Comparison of ENCODE assay signal across 11 cellular contexts in genomic region chr3:119675188-119675874, GRCh38. TPM values are rescaled to one million over a fixed set of nuclear protein-coding genes. Genes with fewer than 3 reads are reported as not detected.
A peak's percentile ranks its signal among the peaks of the same experiment; 100 is the strongest.
DNase-seq lines count a peak whose midpoint lies in the region; ATAC-seq, FAIRE-seq and TF ChIP-seq lines count a peak whose summit lies in the region.
"Had no signal": no experiment of that assay in that cellular context is flagged by ENCODE, and none has a peak within 500 bp of the region (broad histone marks: within the 10 kb centered on the region; RNA-seq: fewer than 3 reads in every experiment).

No MANE protein-coding gene starts in this region.

- no peaks in the 10 kb centered on the region for H3K9me3 Mint-ChIP-seq in CD4-positive, alpha-beta T cell
- H3K9me3 Mint-ChIP-seq in IgD-negative memory B cell (no peaks in the 10 kb centered on the region), nephron progenitor cell (no peaks in the 10 kb centered on the region)

- no TSS peak for BruUV-seq in K562 (replicated peaks; lab: Mats Ljungman, UMichigan)

- H3K27me3 Mint-ChIP-seq in CD4-positive, alpha-beta T cell = no peaks in the 10 kb centered on the region
- H3K27me3 Mint-ChIP-seq in IgD-negative memory B cell = peaks cover 2% of the 10 kb centered on the region
- H3K27me3 Mint-ChIP-seq in nephron progenitor cell (ENCODE audit: low read depth, poor library complexity) = no peaks in the 10 kb centered on the region

- TF ChIP-seq RAD21 in K562 (CRISPR knock-in tag; conservative IDR thresholded peaks at IDR 0.05 in 1 of 2, IDR thresholded peaks at IDR 0.05 in 1 of 2) = no peak

- no peak overlapping the region; the same call in 1 of the 2 replicates for H3K4me3 ChIP-seq in K562
- H3K4me3 ChIP-seq in upper lobe of right lung = no peak overlapping the region

- no peak for FAIRE-seq in K562 (lab: Jason Lieb, UNC)

- peaks cover 49% of the 10 kb centered on the region for H3K4me1 Mint-ChIP-seq in CD4-positive, alpha-beta T cell (ENCODE audit: low read depth)
- H3K4me1 Mint-ChIP-seq in IgD-negative memory B cell (peaks cover 22 to 24% (median 24%) of the 10 kb centered on the region in 3 donors), nephron progenitor cell (peaks cover 27% of the 10 kb centered on the region)

- TF ChIP-seq CTCF in CD4-positive, alpha-beta T cell (IDR thresholded peaks at IDR 0.05) = no peak
- TF ChIP-seq CTCF in K562 (IDR thresholded peaks at IDR 0.05 in 2 of 3, conservative IDR thresholded peaks at IDR 0.05 in 1 of 3; ENCODE audit: insufficient read depth in 2 of 3, low read depth in 1 of 3, low read length in 3 of 3) (no peak), nephron progenitor cell (IDR thresholded peaks at IDR 0.05) (no peak), GM10248 (IDR thresholded peaks at IDR 0.05; ENCODE audit: control extremely low read depth, extremely low read depth, low read depth, missing control alignments) (no peak), upper lobe of right lung (IDR thresholded peaks at IDR 0.05) (no peak)

- WGBS in K562 (ENCODE audit: insufficient coverage, low coverage, missing lambda C conversion rate) = 86% methylated on average over 5 of the region's 5 CpGs

- in situ Hi-C loops in K562 (cut with MboI) = loop anchor here (25.0 kb wide), 2 partner anchors 538 to 788 kb away; partner anchors contain the start of gene TEX55

- peaks cover 17% of the 10 kb centered on the region for H3K79me2 ChIP-seq in K562 (ENCODE audit: control insufficient read depth, insufficient read depth, low read length)

- no peaks in the 10 kb centered on the region for H3K27me3 ChIP-seq in CD4-positive, alpha-beta T cell (ENCODE audit: control insufficient read depth, insufficient read depth, low read length)
- no peaks in the 10 kb centered on the region for H3K27me3 ChIP-seq in K562 (ENCODE audit: control insufficient read depth in 2 of 2, insufficient read depth in 2 of 2, low read length in 2 of 2)
- H3K27me3 ChIP-seq in upper lobe of right lung = no peaks in the 10 kb centered on the region
- H3K27me3 ChIP-seq: suprapubic skin had no signal

- no peak for ATAC-seq in CD4-positive, alpha-beta T cell (ENCODE audit: poor library complexity)
- ATAC-seq in K562 (no peak), HG02970 (IDR thresholded peaks at IDR 0.05; ENCODE audit: low FRiP score, unreplicated experiment) (no peak), upper lobe of right lung (no peak)
- ATAC-seq: sciatic nerve had no signal

- peak overlapping the region; percentile 87 for H3K4me3 Mint-ChIP-seq in CD4-positive, alpha-beta T cell
- H3K4me3 Mint-ChIP-seq in IgD-negative memory B cell (peak overlapping the region; percentile 72 to 97 (median 91)), nephron progenitor cell (peak overlapping the region; percentile 89)

- H3K4me2 ChIP-seq in K562 (ENCODE audit: insufficient read depth, low read length) = peak overlapping the region; percentile 81

- no peaks in the 10 kb centered on the region for H3K9me1 ChIP-seq in K562 (ENCODE audit: control insufficient read depth, insufficient read depth, low read length)

- H3K27ac Mint-ChIP-seq in CD4-positive, alpha-beta T cell = peak overlapping the region; percentile 91
- H3K27ac Mint-ChIP-seq in IgD-negative memory B cell (peak overlapping the region in 2 of 3 donors; percentile 84 to 97), nephron progenitor cell (no peak overlapping the region)

- peaks cover 63% of the 10 kb centered on the region for H3K36me3 Mint-ChIP-seq in CD4-positive, alpha-beta T cell (ENCODE audit: low read depth)
- H3K36me3 Mint-ChIP-seq in IgD-negative memory B cell (peaks cover 2% of the 10 kb centered on the region), nephron progenitor cell (ENCODE audit: low read depth) (peaks cover 45% of the 10 kb centered on the region)

- DNase-seq in CD4-positive, alpha-beta T cell = no peak
- DNase-seq in K562 (ENCODE audit: extremely low read depth in 1 of 4, low spot score in 3 of 4) (no peak), nephron progenitor cell (no peak), GM10248 (ENCODE audit: extremely low spot score) (no peak), upper lobe of right lung (no peak), dermis blood vessel endothelial cell (no peak)
- DNase-seq: hypothalamus had no signal

- intact Hi-C loops in CD4-positive, alpha-beta T cell (cut with DNase I, micrococcal nuclease) = loop anchor here (5.0 to 10.0 kb wide), 3 partner anchors 208 to 422 kb away; partner anchors contain the start of genes GSK3B (in 1 of the 2) and POGLUT1 (in 1 of the 2)
- intact Hi-C loops in K562 (cut with micrococcal nuclease) = loop anchor here (5.0 kb wide), 3 partner anchors 38 to 173 kb away; partner anchors contain the start of gene CD80
- intact Hi-C loops in upper lobe of right lung (cut with DNase I) = loop anchor here (10.0 kb wide), 1 partner anchor 81 kb away; the partner anchor contains the start of gene PLA1A

- TF ChIP-seq POLR2A in K562 (conservative IDR thresholded peaks at IDR 0.05) = no peak

- no peaks in the 10 kb centered on the region for H3K9me3 ChIP-seq in CD4-positive, alpha-beta T cell (ENCODE audit: control insufficient read depth, low read length)
- H3K9me3 ChIP-seq in K562 (replicated peaks; ENCODE audit: control insufficient read depth, insufficient read depth, low read depth, low read length) = no peaks in the 10 kb centered on the region
- no peaks in the 10 kb centered on the region for H3K9me3 ChIP-seq in upper lobe of right lung
- H3K9me3 ChIP-seq: suprapubic skin had no signal

- no peak overlapping the region for H3K27ac ChIP-seq in CD4-positive, alpha-beta T cell (ENCODE audit: low read depth, low read length)
- H3K27ac ChIP-seq in K562 (ENCODE audit: extremely low read depth, low read depth, low read length) = no peak overlapping the region
- no peak overlapping the region for H3K27ac ChIP-seq in upper lobe of right lung

- H2AFZ ChIP-seq in K562 (ENCODE audit: low read depth, low read length) = no peak overlapping the region

- POLR2A ChIA-PET in CD4-positive, alpha-beta T cell (lab: Charles Lee) = interaction anchor here (0.6 to 2.0 kb wide), 4 partner anchors 14 to 420 kb away, joined by 3 to 10 read pairs (median 4); partner anchors contain the start of gene TMEM39A
- POLR2A ChIA-PET in K562 (lab: Yijun Ruan, JAX) = interaction anchor here (0.7 to 1.4 kb wide), 4 partner anchors 12 to 471 kb away, joined by 3 to 4 read pairs (median 3); no protein-coding TSS in a partner anchor
- POLR2A ChIA-PET in GM10248 (lab: Yijun Ruan, JAX) = interaction anchor here (0.7 to 1.2 kb wide), 2 partner anchors 61 to 418 kb away, joined by 4 to 6 read pairs; no protein-coding TSS in a partner anchor

- TF ChIP-seq EP300 in K562 (IDR thresholded peaks at IDR 0.05; ENCODE audit: low read length) = no peak

- H3K9ac ChIP-seq in K562 (ENCODE audit: insufficient read depth in 1 of 2, low read depth in 2 of 2, low read length in 2 of 2) = no peak overlapping the region

- H3K4me1 ChIP-seq in K562 (replicated peaks in 1 of 2; ENCODE audit: control insufficient read depth in 2 of 2, insufficient read depth in 2 of 2, low read length in 2 of 2) = peaks cover 0 to 11% of the 10 kb centered on the region in 2 experiments; a peak in 3 of 5 replicates
- H3K4me1 ChIP-seq in upper lobe of right lung = peaks cover 10% of the 10 kb centered on the region

- peaks cover 40% of the 10 kb centered on the region; the same call in 2 of the 3 replicates for H3K36me3 ChIP-seq in K562 (ENCODE audit: control insufficient read depth, insufficient read depth, low read length)
- peaks cover 37% of the 10 kb centered on the region for H3K36me3 ChIP-seq in upper lobe of right lung

- CTCF ChIA-PET in CD4-positive, alpha-beta T cell (lab: Charles Lee) = interaction anchor here (1.0 to 1.2 kb wide), 2 partner anchors 48 to 886 kb away, joined by 3 to 4 read pairs; no protein-coding TSS in a partner anchor
- CTCF ChIA-PET in K562 (lab: Yijun Ruan, JAX; ENCODE audit: low intra/inter-chr PET ratio) = no interaction called here
- CTCF ChIA-PET in GM10248 (lab: Yijun Ruan, JAX) = interaction anchor here (1.0 to 11.2 kb wide), 9 partner anchors 10 to 125 kb away, joined by 3 to 128 read pairs (median 6); partner anchors contain the start of gene CD80

- no peaks in the 10 kb centered on the region for H4K20me1 ChIP-seq in K562 (replicated peaks; ENCODE audit: control insufficient read depth, insufficient read depth, low read length)

RNA-seq across cellular contexts. Expression of gene COX17, which starts 1.9 kb away (rescaled TPM):
- 10 to 100 TPM; 24.6 to 26.3 TPM for total RNA-seq in CD4-positive, alpha-beta T cell
- polyA plus RNA-seq in IgD-negative memory B cell = 124 TPM
- total RNA-seq in K562 (2011; cell fraction: chromatin; rRNA removed; ENCODE audit: low replicate concordance) = 10.0 and 11.6 TPM in 2 replicates
- total RNA-seq in K562 (2011; cell fraction: nucleolus; rRNA removed) = 8.0 and 8.3 TPM in 2 replicates
- total RNA-seq in K562 (2011; cell fraction: nucleoplasm; rRNA removed) = 13.7 and 24.1 TPM in 2 replicates
- total RNA-seq in K562 (2014; rRNA removed) = 64.5 and 69.3 TPM in 2 replicates
- total RNA-seq in K562 (2014; rRNA removed; fragmentation: Illumina TruSeq; extraction: Trizol) = 47.9 and 51.6 TPM in 2 replicates
- 52.6 and 60.6 TPM in 2 replicates for total RNA-seq in K562 (2015; rRNA removed; fragmentation: Illumina TruSeq; extraction: Trizol)
- total RNA-seq in K562 (2021) = 34.3 and 44.2 TPM in 2 replicates
- polyA plus RNA-seq in K562 (2011; rRNA removed) = 29.1 and 32.2 TPM in 2 replicates
- polyA plus RNA-seq in K562 (2011; cell fraction: cytosol; rRNA removed) = 15.7 and 25.9 TPM in 2 replicates
- 14.5 and 23.5 TPM in 2 replicates for polyA plus RNA-seq in K562 (2011; cell fraction: nucleus; rRNA removed)
- polyA plus RNA-seq in K562 (2012) = 47.8 and 81.9 TPM in 2 replicates
- 32.5 and 40.8 TPM in 2 replicates for polyA plus RNA-seq in K562 (2014; fragmentation: Illumina TruSeq; extraction: Trizol)
- 100 to 1,000 TPM; 147 to 167 TPM for polyA plus RNA-seq in K562 (2014; fragmentation: Nextera tagmentation; extraction: Ambion mirVana)
- 102 and 121 TPM in 2 replicates for polyA plus RNA-seq in K562 (2014; rRNA removed)
- polyA minus RNA-seq in K562 (2011; rRNA and poly(A)+ RNA removed) = 10.1 TPM in 2 replicates
- polyA minus RNA-seq in K562 (2011; cell fraction: cytosol; rRNA and poly(A)+ RNA removed) = 5.0 and 8.6 TPM in 2 replicates
- 12.9 and 22.1 TPM in 2 replicates for polyA minus RNA-seq in K562 (2011; cell fraction: nucleus; rRNA and poly(A)+ RNA removed)
- total RNA-seq in upper lobe of right lung = 48.9 TPM
- total RNA-seq in dermis blood vessel endothelial cell = 18.9 TPM in 2 replicates

RNA-seq across cellular contexts. Expression of gene POPDC2, which starts 14.9 kb away (rescaled TPM):
- total RNA-seq in CD4-positive, alpha-beta T cell = 1 to 10 TPM; 2.6 to 3.5 TPM
- polyA plus RNA-seq in IgD-negative memory B cell = 2.2 TPM
- 0.21 and 0.30 TPM in 2 replicates for total RNA-seq in K562 (2011; cell fraction: chromatin; rRNA removed; ENCODE audit: low replicate concordance)
- total RNA-seq in K562 (2011; cell fraction: nucleolus; rRNA removed) = 0.33 TPM in 1 of 2 replicates, not detected in the other
- total RNA-seq in K562 (2011; cell fraction: nucleoplasm; rRNA removed) = 0.44 and 0.69 TPM in 2 replicates
- total RNA-seq in K562 (2014; rRNA removed) = 0.08 TPM in 1 of 2 replicates, not detected in the other
- not detected in 2 replicates for total RNA-seq in K562 (2014; rRNA removed; fragmentation: Illumina TruSeq; extraction: Trizol)
- total RNA-seq in K562 (2015; rRNA removed; fragmentation: Illumina TruSeq; extraction: Trizol) = 0.41 TPM in 1 of 2 replicates, not detected in the other
- 0.13 TPM in 1 of 2 replicates, not detected in the other for total RNA-seq in K562 (2021)
- 0.13 and 0.28 TPM in 2 replicates for polyA plus RNA-seq in K562 (2011; rRNA removed)
- polyA plus RNA-seq in K562 (2011; cell fraction: cytosol; rRNA removed) = 0.09 TPM in 1 of 2 replicates, not detected in the other
- polyA plus RNA-seq in K562 (2011; cell fraction: nucleus; rRNA removed) = 0.24 and 0.34 TPM in 2 replicates
- 0.30 and 1.3 TPM in 2 replicates for polyA plus RNA-seq in K562 (2012)
- 0.09 and 0.17 TPM in 2 replicates for polyA plus RNA-seq in K562 (2014; fragmentation: Illumina TruSeq; extraction: Trizol)
- under 1 TPM; 0.08 to 0.31 TPM for polyA plus RNA-seq in K562 (2014; fragmentation: Nextera tagmentation; extraction: Ambion mirVana)
- polyA plus RNA-seq in K562 (2014; rRNA removed) = 0.32 and 1.00 TPM in 2 replicates
- 0.11 and 0.18 TPM in 2 replicates for polyA minus RNA-seq in K562 (2011; rRNA and poly(A)+ RNA removed)
- not detected in 2 replicates for polyA minus RNA-seq in K562 (2011; cell fraction: cytosol; rRNA and poly(A)+ RNA removed)
- 0.44 TPM in 1 of 2 replicates, not detected in the other for polyA minus RNA-seq in K562 (2011; cell fraction: nucleus; rRNA and poly(A)+ RNA removed)
- total RNA-seq in upper lobe of right lung = 2.7 TPM
- total RNA-seq in dermis blood vessel endothelial cell = 0.33 and 1.7 TPM in 2 replicates

RNA-seq across cellular contexts. Expression of gene CFAP91, which starts 27.5 kb away (rescaled TPM):
- total RNA-seq in CD4-positive, alpha-beta T cell = not detected
- polyA plus RNA-seq in IgD-negative memory B cell (not detected), K562 (2011; rRNA removed) (not detected in 2 replicates), K562 (2014; fragmentation: Illumina TruSeq; extraction: Trizol) (not detected in 2 replicates), K562 (2014; fragmentation: Nextera tagmentation; extraction: Ambion mirVana) (not detected), K562 (2014; rRNA removed) (not detected in 2 replicates)
- not detected in 2 replicates for total RNA-seq in K562 (2011; cell fraction: chromatin; rRNA removed; ENCODE audit: low replicate concordance)
- not detected in 2 replicates for total RNA-seq in K562 (2011; cell fraction: nucleolus; rRNA removed)
- total RNA-seq in K562 (2011; cell fraction: nucleoplasm; rRNA removed) = not detected in 2 replicates
- total RNA-seq in K562 (2014; rRNA removed) (not detected in 2 replicates), K562 (2014; rRNA removed; fragmentation: Illumina TruSeq; extraction: Trizol) (not detected in 2 replicates), K562 (2015; rRNA removed; fragmentation: Illumina TruSeq; extraction: Trizol) (not detected in 2 replicates), K562 (2021) (not detected in 2 replicates), upper lobe of right lung (3.7 TPM), dermis blood vessel endothelial cell (0.14 and 0.34 TPM in 2 replicates)
- not detected in 2 replicates for polyA plus RNA-seq in K562 (2011; cell fraction: cytosol; rRNA removed)
- not detected in 2 replicates for polyA plus RNA-seq in K562 (2011; cell fraction: nucleus; rRNA removed)
- polyA plus RNA-seq in K562 (2012) = not detected in 2 replicates
- polyA minus RNA-seq in K562 (2011; rRNA and poly(A)+ RNA removed) = not detected in 2 replicates
- not detected in 2 replicates for polyA minus RNA-seq in K562 (2011; cell fraction: cytosol; rRNA and poly(A)+ RNA removed)
- not detected in 2 replicates for polyA minus RNA-seq in K562 (2011; cell fraction: nucleus; rRNA and poly(A)+ RNA removed)
